ENCODE assay signal across 19 cellular contexts in the genomic region with DNA sequence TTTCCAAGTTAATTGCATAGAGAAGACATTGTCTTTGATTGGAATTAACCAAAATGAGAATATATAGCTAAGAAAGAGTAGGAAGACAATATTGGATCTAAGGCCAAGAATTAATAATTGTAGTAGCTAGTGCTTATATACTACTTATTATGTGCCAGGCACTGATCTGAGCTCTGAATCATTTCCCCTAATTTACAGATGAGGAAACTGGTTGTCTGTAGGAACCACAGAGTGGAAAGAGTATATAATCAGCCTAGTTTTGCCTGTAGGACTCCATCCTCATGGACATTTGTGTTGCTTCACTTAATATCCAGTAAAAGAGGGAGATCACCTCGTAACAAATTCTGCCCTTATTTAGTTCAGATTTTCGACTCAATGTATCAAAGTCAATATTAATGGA.
A peak's percentile ranks its signal among the peaks of the same experiment; 100 is the strongest.
DNase-seq lines count a peak whose midpoint lies in the region; ATAC-seq and TF ChIP-seq lines count a peak whose summit lies in the region.
"Had no signal": no experiment of that assay in that cellular context is flagged by ENCODE, and none has a peak within 500 bp of the region (broad histone marks: within the 10 kb centered on the region; RNA-seq: fewer than 3 reads in every experiment).

No MANE protein-coding gene starts in this region.

- H3K4me1 ChIP-seq in smooth muscle cell (ENCODE audit: low read depth): peaks cover 13% of the 10 kb centered on the region

- peak overlapping the region; percentile 6 for H3K4me3 Mint-ChIP-seq in activated T-cell treated with anti-CD3 and anti-CD28 coated beads, Interleukin-2, amount 50 U/mL, for 4 hours
- H3K4me3 Mint-ChIP-seq in activated T-helper 1 cell treated with anti-CD3 and anti-CD28 coated beads, Interleukin-12 subunit alpha, Interleukin-12 subunit beta, Interleukin-2, Interleukin-4 antibody, amounts not matched to agents 30 ng/mL and 10 ng/mL and 1 ng/mL, durations not matched to agents 14 hours and 24 hours and 36 hours: no peak overlapping the region
- H3K4me3 Mint-ChIP-seq: nephron progenitor cell, type B pancreatic cell had no signal

- no peaks in the 10 kb centered on the region for H3K36me3 ChIP-seq in smooth muscle cell (ENCODE audit: low read depth)

- H3K27me3 Mint-ChIP-seq in activated T-cell treated with anti-CD3 and anti-CD28 coated beads, Interleukin-2, amount 50 U/mL, for 4 hours (ENCODE audit: low read depth): no peaks in the 10 kb centered on the region
- H3K27me3 Mint-ChIP-seq in activated T-helper 1 cell treated with anti-CD3 and anti-CD28 coated beads, Interleukin-12 subunit alpha, Interleukin-12 subunit beta, Interleukin-2, Interleukin-4 antibody, amounts not matched to agents 30 ng/mL and 10 ng/mL and 1 ng/mL, durations not matched to agents 14 hours and 24 hours and 36 hours (ENCODE audit: insufficient read depth): no peaks in the 10 kb centered on the region
- H3K27me3 Mint-ChIP-seq: type B pancreatic cell had no signal

- peaks cover 77% of the 10 kb centered on the region for H3K4me1 Mint-ChIP-seq in activated T-cell treated with anti-CD3 and anti-CD28 coated beads, Interleukin-2, amount 50 U/mL, for 4 hours (ENCODE audit: low read depth)
- H3K4me1 Mint-ChIP-seq in activated T-helper 1 cell treated with anti-CD3 and anti-CD28 coated beads, Interleukin-12 subunit alpha, Interleukin-12 subunit beta, Interleukin-2, Interleukin-4 antibody, amounts not matched to agents 30 ng/mL and 10 ng/mL and 1 ng/mL, durations not matched to agents 14 hours and 24 hours and 36 hours (ENCODE audit: low read depth): peaks cover 84% of the 10 kb centered on the region

- no peaks in the 10 kb centered on the region for H4K20me1 ChIP-seq in smooth muscle cell (ENCODE audit: low read depth)

- H3K27ac Mint-ChIP-seq in activated T-helper 1 cell treated with anti-CD3 and anti-CD28 coated beads, Interleukin-12 subunit alpha, Interleukin-12 subunit beta, Interleukin-2, Interleukin-4 antibody, amounts not matched to agents 30 ng/mL and 10 ng/mL and 1 ng/mL, durations not matched to agents 14 hours and 24 hours and 36 hours: peak overlapping the region; percentile 81

- H2AFZ ChIP-seq in smooth muscle cell (ENCODE audit: low read depth): no peak overlapping the region

- DNase-seq in activated T-cell treated with anti-CD3 and anti-CD28 coated beads, Interleukin-2, amount 50 U/mL, for 4 hours: no peak
- DNase-seq in activated T-cell treated with anti-CD3 and anti-CD28 coated beads, Interleukin-2, amount 50 U/mL, for 48 hours: no peak
- DNase-seq in EH (ENCODE audit: low read depth) (peak; percentile 48), smooth muscle cell (lab: John Stamatoyannopoulos, UW; ENCODE audit: unreplicated experiment) (no peak), NCI-H748 treated with DMSO at 0.1 percent for 48 hours (lab: John Stamatoyannopoulos, UW) (no peak), NCI-H1105 treated with DMSO at 0.1 percent for 48 hours (lab: John Stamatoyannopoulos, UW) (no peak), UCSD-AML1 (lab: John Stamatoyannopoulos, UW; ENCODE audit: unreplicated experiment) (no peak)
- no peak for DNase-seq in activated T-helper 1 cell treated with anti-CD3 and anti-CD28 coated beads, Interleukin-12 subunit alpha, Interleukin-12 subunit beta, Interleukin-2, Interleukin-4 antibody, amounts not matched to agents 30 ng/mL and 10 ng/mL and 1 ng/mL, durations not matched to agents 14 hours and 24 hours and 36 hours (ENCODE audit: low spot score)
- DNase-seq: activated CD4-positive, CD25-positive, alpha-beta regulatory T cell treated with anti-CD3 and anti-CD28 coated beads, Interleukin-2, amount 50 U/mL, for 72 hours; body of pancreas; cortex of kidney; DND-41; left colon; MM.1S; NCI-H1694 treated with DMSO at 0.1 percent for 48 hours; nephron progenitor cell; posterior cingulate gyrus had no signal

- no peak overlapping the region for H3K4me2 ChIP-seq in smooth muscle cell

- 83% methylated on average over 2 of the region's 2 CpGs for WGBS in smooth muscle cell (ENCODE audit: low lambda C conversion rate)

- no peaks in the 10 kb centered on the region for H3K27me3 ChIP-seq in smooth muscle cell (ENCODE audit: low read depth)
- H3K27me3 ChIP-seq: body of pancreas, SJSA1 had no signal

- H3K9me3 ChIP-seq in smooth muscle cell (replicated peaks; ENCODE audit: low read depth): no peaks in the 10 kb centered on the region
- H3K9me3 ChIP-seq: body of pancreas, SJSA1 had no signal

- ATAC-seq in activated T-cell treated with anti-CD3 and anti-CD28 coated beads, Interleukin-2, amount 50 U/mL, for 4 hours: no peak
- ATAC-seq: body of pancreas, left colon had no signal

- no peaks in the 10 kb centered on the region for H3K9me3 Mint-ChIP-seq in activated T-cell treated with anti-CD3 and anti-CD28 coated beads, Interleukin-2, amount 50 U/mL, for 4 hours
- H3K9me3 Mint-ChIP-seq in activated T-helper 1 cell treated with anti-CD3 and anti-CD28 coated beads, Interleukin-12 subunit alpha, Interleukin-12 subunit beta, Interleukin-2, Interleukin-4 antibody, amounts not matched to agents 30 ng/mL and 10 ng/mL and 1 ng/mL, durations not matched to agents 14 hours and 24 hours and 36 hours: no peaks in the 10 kb centered on the region
- H3K9me3 Mint-ChIP-seq: nephron progenitor cell, type B pancreatic cell had no signal

- H3K4me3 ChIP-seq in smooth muscle cell: no peak overlapping the region
- H3K4me3 ChIP-seq: body of pancreas, SJSA1 had no signal

- peaks cover 59% of the 10 kb centered on the region for H3K79me2 ChIP-seq in smooth muscle cell (ENCODE audit: low read depth)

- peaks cover 36% of the 10 kb centered on the region for H3K36me3 Mint-ChIP-seq in activated T-cell treated with anti-CD3 and anti-CD28 coated beads, Interleukin-2, amount 50 U/mL, for 4 hours (ENCODE audit: insufficient read depth)
- H3K36me3 Mint-ChIP-seq in activated T-helper 1 cell treated with anti-CD3 and anti-CD28 coated beads, Interleukin-12 subunit alpha, Interleukin-12 subunit beta, Interleukin-2, Interleukin-4 antibody, amounts not matched to agents 30 ng/mL and 10 ng/mL and 1 ng/mL, durations not matched to agents 14 hours and 24 hours and 36 hours (ENCODE audit: low read depth): peaks cover 46% of the 10 kb centered on the region

- no peak overlapping the region for H3K9ac ChIP-seq in smooth muscle cell (ENCODE audit: low read depth)

- no peak for TF ChIP-seq CTCF in smooth muscle cell (IDR thresholded peaks at IDR 0.05; ENCODE audit: borderline replicate concordance, insufficient read depth, poor library complexity, severe bottlenecking)

- peak overlapping the region; percentile 85 for H3K27ac ChIP-seq in smooth muscle cell (ENCODE audit: low read depth)
- H3K27ac ChIP-seq: body of pancreas, SJSA1 had no signal

- H3F3A ChIP-seq in smooth muscle cell (ENCODE audit: low read depth): peaks cover 30% of the 10 kb centered on the region

- intact Hi-C loops in activated T-helper 1 cell treated with anti-CD3 and anti-CD28 coated beads, Interleukin-12 subunit alpha, Interleukin-12 subunit beta, Interleukin-2, Interleukin-4 antibody, amounts not matched to agents 30 ng/mL and 10 ng/mL and 1 ng/mL, durations not matched to agents 14 hours and 24 hours and 36 hours (cut with micrococcal nuclease): no loop called here
